ENCODE assay signal across 1 cellular context in the genomic region with DNA sequence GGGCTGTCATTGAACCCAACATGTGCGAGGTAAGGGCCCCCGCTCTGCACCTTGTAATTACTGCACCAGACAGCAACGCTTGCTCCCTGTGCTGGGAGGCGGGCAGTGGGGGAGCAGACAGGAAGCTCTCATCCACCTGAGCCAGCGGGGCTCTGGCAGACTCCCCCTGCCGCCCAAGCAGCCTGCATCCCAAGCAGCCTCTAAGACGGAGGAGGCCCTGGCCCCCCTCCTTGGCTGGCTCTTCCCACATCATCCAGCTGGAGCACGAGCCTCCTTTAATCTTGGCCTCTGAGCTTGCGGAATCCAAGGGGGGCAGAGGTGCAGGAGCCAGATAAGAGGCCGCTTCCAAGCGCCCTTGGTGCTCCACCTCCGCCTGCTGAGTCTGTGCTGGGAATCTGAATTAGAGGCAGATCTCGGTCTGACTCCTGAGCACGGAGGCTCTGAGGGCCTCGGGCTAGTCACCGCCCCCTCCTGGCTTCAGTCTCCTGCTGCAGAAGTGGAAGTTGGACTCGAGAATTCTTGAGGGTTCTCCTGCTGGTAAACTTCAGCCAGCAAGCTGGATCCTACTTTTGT.
TF ChIP-seq lines count a peak whose summit lies in the region.

No MANE protein-coding gene starts in this region.

TF ChIP-seq in HepG2, 621 proteins besides CTCF, POLR2A, EP300 and RAD21 (continued from another document):
- TF ChIP-seq ZNF143 (CRISPR knock-in tag; IDR thresholded peaks at IDR 0.05), result 0 out of 2 replicates have a peak, but pooled peaks have one; percentile 17
- TF ChIP-seq ZNF788 (CRISPR knock-in tag; IDR thresholded peaks at IDR 0.05; ENCODE audit: borderline replicate concordance), result 0 out of 2 replicates have a peak, but pooled peaks have one; percentile 12
- no peak for TF ChIP-seq ZSCAN30 (CRISPR knock-in tag; IDR thresholded peaks at IDR 0.05)
- TF ChIP-seq ZNF772 (CRISPR knock-in tag; IDR thresholded peaks at IDR 0.05), result 0 out of 2 replicates have a peak, but pooled peaks have one; percentile 35
- TF ChIP-seq SMARCC2 (IDR thresholded peaks at IDR 0.05), result no peak
- TF ChIP-seq, protein P1, sequence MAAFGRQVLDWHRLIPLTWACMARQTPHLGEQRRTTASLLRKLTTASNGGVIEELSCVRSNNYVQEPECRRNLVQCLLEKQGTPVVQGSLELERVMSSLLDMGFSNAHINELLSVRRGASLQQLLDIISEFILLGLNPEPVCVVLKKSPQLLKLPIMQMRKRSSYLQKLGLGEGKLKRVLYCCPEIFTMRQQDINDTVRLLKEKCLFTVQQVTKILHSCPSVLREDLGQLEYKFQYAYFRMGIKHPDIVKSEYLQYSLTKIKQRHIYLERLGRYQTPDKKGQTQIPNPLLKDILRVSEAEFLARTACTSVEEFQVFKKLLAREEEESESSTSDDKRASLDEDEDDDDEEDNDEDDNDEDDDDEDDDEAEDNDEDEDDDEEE (CRISPR knock-in tag; IDR thresholded peaks at IDR 0.05), result peak; percentile 42; the same call in 1 of the 2 replicates
- TF ChIP-seq XBP1 (CRISPR knock-in tag; IDR thresholded peaks at IDR 0.05), result no peak
- peak; percentile 86 for TF ChIP-seq AGO2 (optimal IDR thresholded peaks at IDR 0.05; ENCODE audit: low read depth, low read length)
- peak; percentile 28 for TF ChIP-seq RBM39 (IDR thresholded peaks at IDR 0.05; ENCODE audit: low read depth, low read length, poor library complexity, severe bottlenecking)
- TF ChIP-seq, protein P2, sequence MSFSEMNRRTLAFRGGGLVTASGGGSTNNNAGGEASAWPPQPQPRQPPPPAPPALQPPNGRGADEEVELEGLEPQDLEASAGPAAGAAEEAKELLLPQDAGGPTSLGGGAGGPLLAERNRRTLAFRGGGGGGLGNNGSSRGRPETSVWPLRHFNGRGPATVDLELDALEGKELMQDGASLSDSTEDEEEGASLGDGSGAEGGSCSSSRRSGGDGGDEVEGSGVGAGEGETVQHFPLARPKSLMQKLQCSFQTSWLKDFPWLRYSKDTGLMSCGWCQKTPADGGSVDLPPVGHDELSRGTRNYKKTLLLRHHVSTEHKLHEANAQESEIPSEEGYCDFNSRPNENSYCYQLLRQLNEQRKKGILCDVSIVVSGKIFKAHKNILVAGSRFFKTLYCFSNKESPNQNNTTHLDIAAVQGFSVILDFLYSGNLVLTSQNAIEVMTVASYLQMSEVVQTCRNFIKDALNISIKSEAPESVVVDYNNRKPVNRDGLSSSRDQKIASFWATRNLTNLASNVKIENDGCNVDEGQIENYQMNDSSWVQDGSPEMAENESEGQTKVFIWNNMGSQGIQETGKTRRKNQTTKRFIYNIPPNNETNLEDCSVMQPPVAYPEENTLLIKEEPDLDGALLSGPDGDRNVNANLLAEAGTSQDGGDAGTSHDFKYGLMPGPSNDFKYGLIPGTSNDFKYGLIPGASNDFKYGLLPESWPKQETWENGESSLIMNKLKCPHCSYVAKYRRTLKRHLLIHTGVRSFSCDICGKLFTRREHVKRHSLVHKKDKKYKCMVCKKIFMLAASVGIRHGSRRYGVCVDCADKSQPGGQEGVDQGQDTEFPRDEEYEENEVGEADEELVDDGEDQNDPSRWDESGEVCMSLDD (CRISPR knock-in tag; IDR thresholded peaks at IDR 0.05; ENCODE audit: borderline replicate concordance), result no peak
- TF ChIP-seq, protein P3, sequence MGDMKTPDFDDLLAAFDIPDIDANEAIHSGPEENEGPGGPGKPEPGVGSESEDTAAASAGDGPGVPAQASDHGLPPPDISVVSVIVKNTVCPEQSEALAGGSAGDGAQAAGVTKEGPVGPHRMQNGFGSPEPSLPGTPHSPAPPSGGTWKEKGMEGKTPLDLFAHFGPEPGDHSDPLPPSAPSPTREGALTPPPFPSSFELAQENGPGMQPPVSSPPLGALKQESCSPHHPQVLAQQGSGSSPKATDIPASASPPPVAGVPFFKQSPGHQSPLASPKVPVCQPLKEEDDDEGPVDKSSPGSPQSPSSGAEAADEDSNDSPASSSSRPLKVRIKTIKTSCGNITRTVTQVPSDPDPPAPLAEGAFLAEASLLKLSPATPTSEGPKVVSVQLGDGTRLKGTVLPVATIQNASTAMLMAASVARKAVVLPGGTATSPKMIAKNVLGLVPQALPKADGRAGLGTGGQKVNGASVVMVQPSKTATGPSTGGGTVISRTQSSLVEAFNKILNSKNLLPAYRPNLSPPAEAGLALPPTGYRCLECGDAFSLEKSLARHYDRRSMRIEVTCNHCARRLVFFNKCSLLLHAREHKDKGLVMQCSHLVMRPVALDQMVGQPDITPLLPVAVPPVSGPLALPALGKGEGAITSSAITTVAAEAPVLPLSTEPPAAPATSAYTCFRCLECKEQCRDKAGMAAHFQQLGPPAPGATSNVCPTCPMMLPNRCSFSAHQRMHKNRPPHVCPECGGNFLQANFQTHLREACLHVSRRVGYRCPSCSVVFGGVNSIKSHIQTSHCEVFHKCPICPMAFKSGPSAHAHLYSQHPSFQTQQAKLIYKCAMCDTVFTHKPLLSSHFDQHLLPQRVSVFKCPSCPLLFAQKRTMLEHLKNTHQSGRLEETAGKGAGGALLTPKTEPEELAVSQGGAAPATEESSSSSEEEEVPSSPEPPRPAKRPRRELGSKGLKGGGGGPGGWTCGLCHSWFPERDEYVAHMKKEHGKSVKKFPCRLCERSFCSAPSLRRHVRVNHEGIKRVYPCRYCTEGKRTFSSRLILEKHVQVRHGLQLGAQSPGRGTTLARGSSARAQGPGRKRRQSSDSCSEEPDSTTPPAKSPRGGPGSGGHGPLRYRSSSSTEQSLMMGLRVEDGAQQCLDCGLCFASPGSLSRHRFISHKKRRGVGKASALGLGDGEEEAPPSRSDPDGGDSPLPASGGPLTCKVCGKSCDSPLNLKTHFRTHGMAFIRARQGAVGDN (CRISPR knock-in tag; IDR thresholded peaks at IDR 0.05), result peak; percentile 9; the same call in 1 of the 2 replicates
- TF ChIP-seq HOXD1 (CRISPR knock-in tag; IDR thresholded peaks at IDR 0.05), result 0 out of 2 replicates have a peak, but pooled peaks have one; percentile 32
